16 cellular contexts compared by ENCODE assay signal in genomic region chr5:1324301-1324700, GRCh38. TPM values are rescaled to one million over a fixed set of nuclear protein-coding genes. Genes with fewer than 3 reads are reported as not detected.
A peak's percentile ranks its signal among the peaks of the same experiment; 100 is the strongest.
DNase-seq lines count a peak whose midpoint lies in the region; ATAC-seq, FAIRE-seq and TF ChIP-seq lines count a peak whose summit lies in the region.
"Had no signal": no experiment of that assay in that cellular context is flagged by ENCODE, and none has a peak within 500 bp of the region (broad histone marks: within the 10 kb centered on the region; RNA-seq: fewer than 3 reads in every experiment).

No MANE protein-coding gene starts in this region.

- FAIRE-seq in RCC 7860 (lab: Jason Lieb, UNC): no peak

- H3K27me3 ChIP-seq in BLaER1 (no peaks in the 10 kb centered on the region), DND-41 (ENCODE audit: insufficient read depth, low read length, poor library complexity) (no peaks in the 10 kb centered on the region), psoas muscle (ENCODE audit: insufficient read depth in 3 of 3, low read length in 2 of 3) (no peaks in the 10 kb centered on the region)
- H3K27me3 ChIP-seq: SJSA1 had no signal

- peaks cover 54% of the 10 kb centered on the region for H3K79me2 ChIP-seq in DND-41 (ENCODE audit: insufficient read depth, low read length)

- DNase-seq in DND-41 (no peak), coronary artery (ENCODE audit: low spot score) (peak; percentile 59), psoas muscle (no peak), RCC 7860 (ENCODE audit: low spot score) (no peak), NCI-H1417 treated with DMSO at 0.1 percent for 48 hours (lab: John Stamatoyannopoulos, UW) (no peak)
- DNase-seq in naive thymus-derived CD8-positive, alpha-beta T cell: no peak
- DNase-seq: EL, HCEC 1CT, NCI-H1436, NCI-H2029 treated with DMSO at 0.1 percent for 48 hours, NCI-H510A treated with DMSO at 0.1 percent for 48 hours had no signal

- H3K36me3 Mint-ChIP-seq in naive thymus-derived CD8-positive, alpha-beta T cell: peaks cover 0 to 60% (median 7%) of the 10 kb centered on the region in 3 donors

- H3K9me3 ChIP-seq in BLaER1: no peaks in the 10 kb centered on the region
- H3K9me3 ChIP-seq in DND-41 (ENCODE audit: insufficient read depth, low read length, severe bottlenecking): no peaks in the 10 kb centered on the region
- H3K9me3 ChIP-seq in psoas muscle: no peaks in the 10 kb centered on the region
- H3K9me3 ChIP-seq: BLaER1 treated with 17β-estradiol and CSF1 and Interleukin-3, amounts not matched to agents 10 nM and 100 nM had no signal

- H3K27me3 Mint-ChIP-seq in naive thymus-derived CD8-positive, alpha-beta T cell: no peaks in the 10 kb centered on the region

- H3K4me1 ChIP-seq in BLaER1: peaks cover 60% of the 10 kb centered on the region
- peaks cover 44% of the 10 kb centered on the region for H3K4me1 ChIP-seq in DND-41 (ENCODE audit: insufficient read depth, low read length)
- peaks cover 10% of the 10 kb centered on the region for H3K4me1 ChIP-seq in psoas muscle

- TF ChIP-seq CTCF in DND-41 (IDR thresholded peaks at IDR 0.05; ENCODE audit: borderline replicate concordance, extremely low read depth, low read length, poor library complexity, severe bottlenecking) (no peak), coronary artery (IDR thresholded peaks at IDR 0.05) (no peak), psoas muscle (IDR thresholded peaks at IDR 0.05) (no peak)

- no peak overlapping the region for H2AFZ ChIP-seq in DND-41 (ENCODE audit: low read depth, low read length)

- H4K20me1 ChIP-seq in BLaER1 (peaks cover 52% of the 10 kb centered on the region), DND-41 (ENCODE audit: insufficient read depth, low read length) (peaks cover 29% of the 10 kb centered on the region)

- H3K36me3 ChIP-seq in BLaER1: peaks cover 94% of the 10 kb centered on the region
- H3K36me3 ChIP-seq in DND-41 (ENCODE audit: insufficient read depth, low read length): peaks cover 83% of the 10 kb centered on the region
- H3K36me3 ChIP-seq in psoas muscle (ENCODE audit: insufficient read depth in 1 of 2, low read depth in 1 of 2): peaks cover 3 to 62% of the 10 kb centered on the region in 2 donors

- ATAC-seq in DND-41 (ENCODE audit: insufficient read depth, low read depth) (no peak), psoas muscle (peak in 1 of 4 donors; percentile 6), GM19452 (IDR thresholded peaks at IDR 0.05; ENCODE audit: unreplicated experiment) (no peak)
- no peak for ATAC-seq in naive thymus-derived CD8-positive, alpha-beta T cell

- no peaks in the 10 kb centered on the region for H3K9me3 Mint-ChIP-seq in naive thymus-derived CD8-positive, alpha-beta T cell

- 93 to 98% (median 93%) methylated on average over 15 of the region's 15 CpGs for WGBS in psoas muscle, 3 donors

- H3K4me2 ChIP-seq in BLaER1: peak overlapping the region; percentile 22; the same call in 1 of the 2 replicates
- H3K4me2 ChIP-seq in DND-41 (ENCODE audit: insufficient read depth, low read length): no peak overlapping the region

- H3K4me3 Mint-ChIP-seq in naive thymus-derived CD8-positive, alpha-beta T cell: no peak overlapping the region

- H3K27ac ChIP-seq in BLaER1: 0 out of 2 replicates have a peak overlapping the region, but pooled peaks have one; percentile 18
- peak overlapping the region; percentile 47; the same call in 1 of the 2 replicates for H3K27ac ChIP-seq in DND-41 (ENCODE audit: low read length)
- no peak overlapping the region for H3K27ac ChIP-seq in coronary artery
- peak overlapping the region; percentile 71 for H3K27ac ChIP-seq in psoas muscle
- H3K27ac ChIP-seq: BLaER1 treated with 17β-estradiol and CSF1 and Interleukin-3, amounts not matched to agents 10 nM and 100 nM; SJSA1 had no signal

- intact Hi-C loops in psoas muscle (cut with DNase I): no loop called here

- no peak overlapping the region for H3K27ac Mint-ChIP-seq in naive thymus-derived CD8-positive, alpha-beta T cell

- no peak overlapping the region for H3K4me3 ChIP-seq in BLaER1
- no peak overlapping the region for H3K4me3 ChIP-seq in DND-41 (ENCODE audit: low read depth in 1 of 2, low read length in 2 of 2)
- H3K4me3 ChIP-seq in coronary artery: no peak overlapping the region
- H3K4me3 ChIP-seq in psoas muscle: no peak overlapping the region
- H3K4me3 ChIP-seq: BLaER1 treated with 17β-estradiol and CSF1 and Interleukin-3, amounts not matched to agents 10 nM and 100 nM; SJSA1 had no signal

- H3K4me1 Mint-ChIP-seq in naive thymus-derived CD8-positive, alpha-beta T cell: peaks cover 3 to 27% (median 14%) of the 10 kb centered on the region in 4 donors

- POLR2A ChIA-PET in naive thymus-derived CD8-positive, alpha-beta T cell (lab: Charles Lee): no interaction called here

- H3K9ac ChIP-seq in BLaER1 (peak overlapping the region; percentile 24; the same call in 1 of the 2 replicates), DND-41 (ENCODE audit: low read depth, low read length) (no peak overlapping the region)

RNA-seq across cellular contexts. Expression of gene CLPTM1L, which starts 20.6 kb away (rescaled TPM):
- 10 to 100 TPM; 24.9 to 37.2 (median 33.1) TPM for total RNA-seq in psoas muscle
- polyA plus RNA-seq in psoas muscle: 10 to 100 TPM; 24.2 to 92.4 (median 52.3) TPM
- total RNA-seq in naive thymus-derived CD8-positive, alpha-beta T cell: 10 to 100 TPM; 67.2 to 70.1 TPM
- 10 to 100 TPM; 24.9 to 66.4 (median 49.7) TPM for polyA plus RNA-seq in naive thymus-derived CD8-positive, alpha-beta T cell

RNA-seq across cellular contexts. Expression of gene TERT, which starts 29.4 kb away (rescaled TPM):
- not detected for total RNA-seq in psoas muscle
- polyA plus RNA-seq in psoas muscle: not detected
- under 1 TPM in 1 of 2 experiments, not detected in 1; 0.14 TPM for total RNA-seq in naive thymus-derived CD8-positive, alpha-beta T cell
- under 1 TPM in 1 of 3 donors, not detected in 2; 0.12 TPM for polyA plus RNA-seq in naive thymus-derived CD8-positive, alpha-beta T cell
- total RNA-seq: RPMI7951 had no signal

Comparison
In these comparisons a context has a peak if more than half of its experiments do, and no peak if none do; other contexts are left out.
1. H3K27ac ChIP-seq: peak in BLaER1 (single experiment), DND-41 (single experiment) and psoas muscle (single experiment); none in coronary artery (0 of 2).